In the genomic region with DNA sequence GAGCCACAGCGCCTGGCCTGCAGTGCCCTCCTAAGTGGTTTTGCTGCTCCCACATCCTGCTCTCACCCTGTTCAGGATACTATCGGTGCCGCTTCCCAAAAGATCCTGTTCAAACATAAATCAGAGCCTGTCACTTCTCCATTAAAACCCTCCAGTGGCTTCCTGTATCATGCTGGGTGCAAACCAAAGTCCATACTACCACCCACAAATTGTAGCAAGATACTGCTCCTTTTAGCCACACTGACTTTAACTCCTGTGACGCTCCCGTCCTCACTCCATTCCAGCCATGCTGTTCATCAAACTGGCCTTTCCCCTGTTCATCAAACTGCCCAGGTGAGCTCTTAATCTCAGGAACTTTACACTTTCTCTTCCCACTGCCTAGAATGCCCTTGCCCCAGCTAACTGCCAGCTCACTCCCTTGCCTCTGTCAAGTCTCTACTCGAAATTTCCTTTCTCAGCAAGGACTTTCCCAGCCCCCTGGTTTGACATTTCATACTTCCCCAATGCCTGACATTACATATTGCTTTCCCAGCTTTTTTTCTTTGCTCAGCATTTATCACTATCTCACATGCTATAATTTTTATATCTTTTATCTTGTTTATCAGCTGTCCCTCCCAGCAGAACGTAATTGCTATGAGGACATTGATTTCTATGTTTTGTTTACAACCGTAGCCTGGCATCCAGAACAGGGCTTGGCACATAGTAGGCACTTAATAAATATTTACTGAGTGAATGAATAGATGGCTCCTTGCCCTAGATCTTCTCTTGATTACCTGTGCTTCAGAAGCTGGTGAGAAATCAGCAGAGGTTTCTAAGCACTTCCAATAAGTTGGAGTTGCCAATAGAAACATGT, we compare ENCODE assay signal across 8 cellular contexts. TPM values are rescaled to one million over a fixed set of nuclear protein-coding genes. Genes with fewer than 3 reads are reported as not detected.
DNase-seq lines count a peak whose midpoint lies in the region; ATAC-seq, FAIRE-seq and TF ChIP-seq lines count a peak whose summit lies in the region.
"Had no signal": no experiment of that assay in that cellular context is flagged by ENCODE, and none has a peak within 500 bp of the region (broad histone marks: within the 10 kb centered on the region; RNA-seq: fewer than 3 reads in every experiment).

No MANE protein-coding gene starts in this region.

- H3K4me1 ChIP-seq in body of pancreas: peaks cover 17% of the 10 kb centered on the region
- H3K4me1 ChIP-seq in HepG2 (ENCODE audit: insufficient read depth, low read length): peaks cover 65% of the 10 kb centered on the region

- WGBS in body of pancreas, 2 donors: 21 to 26% methylated on average over 5 to 8 of the region's 8 CpGs
- 3% methylated on average over 8 of the region's 8 CpGs for WGBS in HepG2 (ENCODE audit: low lambda C conversion rate)

- TF ChIP-seq EP300 in HepG2 (IDR thresholded peaks at IDR 0.05; ENCODE audit: low read depth in 2 of 2, low read length in 2 of 2) (no peak), HepG2 (CRISPR knock-in tag; IDR thresholded peaks at IDR 0.05; ENCODE audit: borderline replicate concordance) (no peak)

- in situ Hi-C loops in HepG2 (cut with HindIII; ENCODE audit: extremely low pct_ligation_motif_present, low pct_unique_long_range_greater_than_20kb): no loop called here

- H3K9me3 Mint-ChIP-seq in type B pancreatic cell: no peaks in the 10 kb centered on the region
- H3K9me3 Mint-ChIP-seq: stimulated activated naive CD8-positive, alpha-beta T cell treated with anti-CD3 and anti-CD28 coated beads, Interleukin-15, Interleukin-2, amounts not matched to agents 100 ng/mL and 50 ng/mL, for 24 hours had no signal

- H3K27me3 Mint-ChIP-seq in type B pancreatic cell: peaks cover 4% of the 10 kb centered on the region
- H3K27me3 Mint-ChIP-seq: stimulated activated naive CD8-positive, alpha-beta T cell treated with anti-CD3 and anti-CD28 coated beads, Interleukin-15, Interleukin-2, amounts not matched to agents 100 ng/mL and 50 ng/mL, for 24 hours had no signal

- peak overlapping the region; percentile 46 for H3K4me2 ChIP-seq in HepG2 (ENCODE audit: low read depth, low read length)

- no peak for FAIRE-seq in HepG2 (lab: Jason Lieb, UNC)

- no peaks in the 10 kb centered on the region for H3K9me3 ChIP-seq in body of pancreas
- no peaks in the 10 kb centered on the region for H3K9me3 ChIP-seq in HepG2 (ENCODE audit: low read length)

- H3K36me3 ChIP-seq in body of pancreas (replicated peaks in 1 of 2; ENCODE audit: insufficient read depth in 1 of 2, low read depth in 2 of 2): no peaks in the 10 kb centered on the region
- no peaks in the 10 kb centered on the region for H3K36me3 ChIP-seq in HepG2 (replicated peaks in 1 of 2; ENCODE audit: control insufficient read depth in 1 of 2, insufficient read depth in 2 of 2, low read length in 2 of 2)

- no TSS peak for BruUV-seq in HepG2 (replicated peaks; lab: Mats Ljungman, UMichigan)

- H3K36me3 Mint-ChIP-seq in type B pancreatic cell: no peaks in the 10 kb centered on the region

- CTCF ChIA-PET in HepG2 (lab: Yijun Ruan, JAX; ENCODE audit: low intra/inter-chr PET ratio, low total read pairs): no interaction called here

- H3K4me3 ChIP-seq in body of pancreas (no peak overlapping the region), HepG2 (replicated peaks in 1 of 3; ENCODE audit: insufficient read depth in 1 of 3, low read depth in 2 of 3, low read length in 3 of 3) (no peak overlapping the region)

- peak overlapping the region; percentile 27 for H3K27ac Mint-ChIP-seq in type B pancreatic cell
- H3K27ac Mint-ChIP-seq: stimulated activated naive CD8-positive, alpha-beta T cell treated with anti-CD3 and anti-CD28 coated beads, Interleukin-15, Interleukin-2, amounts not matched to agents 100 ng/mL and 50 ng/mL, for 24 hours had no signal

- no peak for TF ChIP-seq CTCF in body of pancreas (IDR thresholded peaks at IDR 0.05)
- no peak for TF ChIP-seq CTCF in HepG2 (CRISPR knock-in tag; IDR thresholded peaks at IDR 0.05)
- no peak for TF ChIP-seq CTCF in type B pancreatic cell (conservative IDR thresholded peaks at IDR 0.05)

- DNase-seq in LoVo (ENCODE audit: low spot score) (peak; percentile 68), body of pancreas (peak in 1 of 4 donors; percentile 46), HepG2 (ENCODE audit: low spot score) (peak; percentile 46), type B pancreatic cell (ENCODE audit: extremely low spot score, unreplicated experiment) (no peak), NCI-H1930 (lab: John Stamatoyannopoulos, UW) (no peak)

- H4K20me1 ChIP-seq in HepG2 (ENCODE audit: insufficient read depth, low read length): no peaks in the 10 kb centered on the region

- H3K79me2 ChIP-seq in HepG2 (ENCODE audit: insufficient read depth, low read length): no peaks in the 10 kb centered on the region

- intact Hi-C loops in body of pancreas (cut with DNase I): no loop called here
- intact Hi-C loops in HepG2 (cut with micrococcal nuclease; ENCODE audit: unreplicated experiment): loop anchor here (5.0 kb wide), 1 partner anchor 231 kb away; no protein-coding TSS in a partner anchor

- POLR2A ChIA-PET in HepG2 (lab: Yijun Ruan, JAX): no interaction called here

- H3K4me3 Mint-ChIP-seq in type B pancreatic cell: no peak overlapping the region
- H3K4me3 Mint-ChIP-seq: stimulated activated naive CD8-positive, alpha-beta T cell treated with anti-CD3 and anti-CD28 coated beads, Interleukin-15, Interleukin-2, amounts not matched to agents 100 ng/mL and 50 ng/mL, for 24 hours had no signal

- TF ChIP-seq RAD21 in HepG2 (CRISPR knock-in tag; IDR thresholded peaks at IDR 0.05): no peak

- H3K27me3 ChIP-seq in body of pancreas (no peaks in the 10 kb centered on the region), HepG2 (ENCODE audit: control insufficient read depth in 1 of 2, insufficient read depth in 2 of 2, low read length in 2 of 2) (no peaks in the 10 kb centered on the region)

- H3K4me1 Mint-ChIP-seq in type B pancreatic cell (ENCODE audit: unreplicated experiment): peaks cover 4% of the 10 kb centered on the region

- no peak overlapping the region for H2AFZ ChIP-seq in HepG2 (ENCODE audit: low read length)

- H3K9ac ChIP-seq in HepG2 (ENCODE audit: insufficient read depth, low read depth, low read length): no peak overlapping the region

- ATAC-seq in body of pancreas (peak; percentile 76), HepG2 (peak; percentile 8), GM19455 (IDR thresholded peaks at IDR 0.05; ENCODE audit: unreplicated experiment) (no peak), HG03095 (IDR thresholded peaks at IDR 0.05; ENCODE audit: unreplicated experiment) (no peak)

- H3K27ac ChIP-seq in body of pancreas: peak overlapping the region in 3 of 4 donors; percentile 38 to 46 (median 46)
- no peak overlapping the region for H3K27ac ChIP-seq in HepG2 (ENCODE audit: extremely low read length, insufficient read depth, low read length)

- TF ChIP-seq POLR2A in body of pancreas (IDR thresholded peaks at IDR 0.05) (no peak), HepG2 (IDR thresholded peaks at IDR 0.05; ENCODE audit: insufficient read depth in 1 of 2, low read depth in 2 of 2, low read length in 2 of 2) (no peak)

TF ChIP-seq in HepG2, 621 proteins besides CTCF, POLR2A, EP300 and RAD21 (continues in another document):
- TF ChIP-seq ZMYM3 (CRISPR knock-in tag; IDR thresholded peaks at IDR 0.05) (peak; percentile 69), KDM3A (CRISPR knock-in tag; IDR thresholded peaks at IDR 0.05; ENCODE audit: low read depth) (no peak), GFI1 (CRISPR knock-in tag; IDR thresholded peaks at IDR 0.05; ENCODE audit: borderline replicate concordance) (peak; percentile 95), ZNF788 (CRISPR knock-in tag; IDR thresholded peaks at IDR 0.05; ENCODE audit: borderline replicate concordance) (no peak), TEAD3 (CRISPR knock-in tag; optimal IDR thresholded peaks at IDR 0.05; ENCODE audit: borderline replicate concordance) (peak; percentile 13), PHF20 (CRISPR knock-in tag; IDR thresholded peaks at IDR 0.05) (no peak), HDAC2 (CRISPR knock-in tag; IDR thresholded peaks at IDR 0.05) (no peak), ZSCAN25 (CRISPR knock-in tag; IDR thresholded peaks at IDR 0.05) (peak; percentile 46; the same call in 1 of the 2 replicates), HMG20B (CRISPR knock-in tag; conservative IDR thresholded peaks at IDR 0.05) (0 out of 2 replicates have a peak, but pooled peaks have one; percentile 36), ZNF569 (CRISPR knock-in tag; IDR thresholded peaks at IDR 0.05; ENCODE audit: borderline replicate concordance) (no peak), PHF21A (CRISPR knock-in tag; IDR thresholded peaks at IDR 0.05) (peak; percentile 78), ZNF501 (CRISPR knock-in tag; IDR thresholded peaks at IDR 0.05) (no peak), GTF2F1 (IDR thresholded peaks at IDR 0.05; ENCODE audit: low read length) (no peak), MAFK (conservative IDR thresholded peaks at IDR 0.05 in 1 of 2, IDR thresholded peaks at IDR 0.05 in 1 of 2; ENCODE audit: low read length in 2 of 2) (peak; percentile 43 to 70; a peak in 3 of 4 replicates)

RNA-seq across cellular contexts. Expression of a gene that starts 44.3 kb away (rescaled TPM):
- total RNA-seq in body of pancreas: 10 to 100 TPM; 10.6 to 15.5 TPM
- total RNA-seq in HepG2 (2016; rRNA removed; fragmentation: Illumina TruSeq; extraction: Trizol): 24.3 and 29.3 TPM in 2 replicates
- total RNA-seq in HepG2 (2016; cell fraction: cytosol; rRNA removed; fragmentation: Illumina TruSeq; extraction: Trizol; ENCODE audit: low read depth): 9.8 and 12.5 TPM in 2 replicates
- 23.1 and 28.2 TPM in 2 replicates for total RNA-seq in HepG2 (2016; cell fraction: insoluble cytoplasmic fraction; rRNA removed; fragmentation: Illumina TruSeq; extraction: Trizol)
- 16.9 and 17.9 TPM in 2 replicates for total RNA-seq in HepG2 (2016; cell fraction: membrane; rRNA removed; fragmentation: Illumina TruSeq; extraction: Trizol)
- 23.0 and 24.2 TPM in 2 replicates for total RNA-seq in HepG2 (2016; cell fraction: nucleus; rRNA removed; fragmentation: Illumina TruSeq; extraction: Trizol)
- polyA plus RNA-seq in HepG2 (2011; rRNA removed): 12.9 and 14.9 TPM in 2 replicates
- polyA plus RNA-seq in HepG2 (2011; cell fraction: cytosol; rRNA removed): 6.7 and 10.4 TPM in 2 replicates
- polyA plus RNA-seq in HepG2 (2011; cell fraction: nucleus; rRNA removed): 10.2 and 12.2 TPM in 2 replicates
- 13.3 and 15.9 TPM in 2 replicates for polyA plus RNA-seq in HepG2 (2012)
- polyA plus RNA-seq in HepG2 (2016; cell fraction: cytosol; fragmentation: Illumina TruSeq; extraction: Trizol; ENCODE audit: low read depth): 1.3 and 1.5 TPM in 2 replicates
- polyA plus RNA-seq in HepG2 (2016; cell fraction: insoluble cytoplasmic fraction; fragmentation: Illumina TruSeq; extraction: Trizol; ENCODE audit: low read depth): 20.3 and 21.2 TPM in 2 replicates
- 5.1 and 5.8 TPM in 2 replicates for polyA plus RNA-seq in HepG2 (2016; cell fraction: membrane; fragmentation: Illumina TruSeq; extraction: Trizol; ENCODE audit: low read depth)
- polyA plus RNA-seq in HepG2 (2016; cell fraction: nucleus; fragmentation: Illumina TruSeq; extraction: Trizol; ENCODE audit: insufficient read depth, low read depth): 24.6 and 25.3 TPM in 2 replicates
- polyA minus RNA-seq in HepG2 (2011; rRNA and poly(A)+ RNA removed; ENCODE audit: low replicate concordance): 16.0 and 18.1 TPM in 2 replicates
- polyA minus RNA-seq in HepG2 (2011; cell fraction: cytosol; rRNA and poly(A)+ RNA removed): 14.9 and 18.5 TPM in 2 replicates
- polyA minus RNA-seq in HepG2 (2011; cell fraction: nucleus; rRNA and poly(A)+ RNA removed): 28.2 and 34.3 TPM in 2 replicates
- 22.3 and 26.6 TPM in 2 replicates for total RNA-seq in type B pancreatic cell (ENCODE audit: low replicate concordance)

Comparison
In these comparisons a context has a peak if more than half of its experiments do, and no peak if none do; other contexts are left out.
1. DNase-seq: peak in LoVo (single experiment) and HepG2 (single experiment); none in type B pancreatic cell (single experiment) and NCI-H1930 (0 of 2).
2. ATAC-seq: peak in body of pancreas (single experiment) and HepG2 (single experiment); none in GM19455 (single experiment) and HG03095 (single experiment).